22 cellular contexts compared by ENCODE assay signal in genomic region chr17:17564896-17565295, GRCh38. TPM values are rescaled to one million over a fixed set of nuclear protein-coding genes. Genes with fewer than 3 reads are reported as not detected.
A peak's percentile ranks its signal among the peaks of the same experiment; 100 is the strongest.
DNase-seq lines count a peak whose midpoint lies in the region; ATAC-seq and TF ChIP-seq lines count a peak whose summit lies in the region.
"Had no signal": no experiment of that assay in that cellular context is flagged by ENCODE, and none has a peak within 500 bp of the region (broad histone marks: within the 10 kb centered on the region; RNA-seq: fewer than 3 reads in every experiment).

No MANE protein-coding gene starts in this region.

- H4K20me1 ChIP-seq in hepatocyte (ENCODE audit: insufficient read depth, poor library complexity, severe bottlenecking), result no peaks in the 10 kb centered on the region

- DNase-seq in right atrium auricular region (ENCODE audit: low spot score) (no peak), left ventricle myocardium superior (no peak), endodermal cell (peak; percentile 82), upper lobe of right lung (no peak), esophagus squamous epithelium (lab: John Stamatoyannopoulos, UW) (no peak), hepatocyte (ENCODE audit: low spot score) (no peak)
- DNase-seq: activated CD4-positive, alpha-beta T cell treated with anti-CD3 and anti-CD28 coated beads, Interleukin-2, amount 50 U/mL, for 1 hour; BE2C; caudate nucleus; COR-L47; NCI-H1048; NCI-H1694 treated with DMSO at 0.1 percent for 48 hours; NCI-H526 treated with DMSO at 0.1 percent for 48 hours; occipital lobe; uterus had no signal

- H3K4me1 ChIP-seq in right atrium auricular region (peaks cover 0 to 69% of the 10 kb centered on the region in 2 donors), endodermal cell (ENCODE audit: control insufficient read depth, insufficient read depth, low read length) (no peaks in the 10 kb centered on the region), mucosa of rectum (ENCODE audit: control insufficient read depth in 2 of 2, insufficient read depth in 2 of 2, low read length in 2 of 2) (peaks cover 30 to 54% of the 10 kb centered on the region in 2 donors), upper lobe of right lung (peaks cover 37% of the 10 kb centered on the region), esophagus squamous epithelium (peaks cover 16 to 70% (median 46%) of the 10 kb centered on the region in 3 donors), hepatocyte (ENCODE audit: insufficient read depth) (peaks cover 14% of the 10 kb centered on the region)
- H3K4me1 ChIP-seq: uterus had no signal

- H3K9me3 ChIP-seq in right atrium auricular region (no peaks in the 10 kb centered on the region), endodermal cell (ENCODE audit: control insufficient read depth, low read length) (no peaks in the 10 kb centered on the region), mucosa of rectum (ENCODE audit: control insufficient read depth in 2 of 2, low read length in 2 of 2) (no peaks in the 10 kb centered on the region), upper lobe of right lung (no peaks in the 10 kb centered on the region), esophagus squamous epithelium (no peaks in the 10 kb centered on the region), hepatocyte (ENCODE audit: low read depth) (no peaks in the 10 kb centered on the region)
- H3K9me3 ChIP-seq: ascending aorta, BE2C, uterus had no signal

- H3K36me3 ChIP-seq in right atrium auricular region (no peaks in the 10 kb centered on the region), endodermal cell (ENCODE audit: control insufficient read depth, insufficient read depth, low read length) (no peaks in the 10 kb centered on the region), mucosa of rectum (ENCODE audit: control insufficient read depth in 2 of 2, insufficient read depth in 2 of 2, low read length in 2 of 2) (no peaks in the 10 kb centered on the region), upper lobe of right lung (no peaks in the 10 kb centered on the region), esophagus squamous epithelium (no peaks in the 10 kb centered on the region), hepatocyte (replicated peaks; ENCODE audit: insufficient read depth, low read depth) (no peaks in the 10 kb centered on the region)
- H3K36me3 ChIP-seq: ascending aorta, BE2C, uterus had no signal

- ATAC-seq in left ventricle myocardium superior, result no peak
- no peak for ATAC-seq in upper lobe of right lung
- no peak for ATAC-seq in GM21367 (IDR thresholded peaks at IDR 0.05; ENCODE audit: unreplicated experiment)
- ATAC-seq: activated naive CD4-positive, alpha-beta T cell treated with anti-CD3 and anti-CD28 coated beads, Interleukin-2, amount 50 U/mL, for 72 hours had no signal

- H3K4me3 ChIP-seq in right atrium auricular region, result no peak overlapping the region
- H3K4me3 ChIP-seq in endodermal cell (ENCODE audit: low read length), result no peak overlapping the region
- H3K4me3 ChIP-seq in mucosa of rectum (ENCODE audit: low read length in 2 of 2), result no peak overlapping the region
- no peak overlapping the region for H3K4me3 ChIP-seq in upper lobe of right lung
- H3K4me3 ChIP-seq in esophagus squamous epithelium, result no peak overlapping the region
- no peak overlapping the region for H3K4me3 ChIP-seq in hepatocyte
- H3K4me3 ChIP-seq: ascending aorta, smooth muscle cell, uterus had no signal

- no peaks in the 10 kb centered on the region for H3K27me3 ChIP-seq in right atrium auricular region
- H3K27me3 ChIP-seq in endodermal cell (ENCODE audit: control insufficient read depth, insufficient read depth, low read length, poor library complexity, severe bottlenecking), result no peaks in the 10 kb centered on the region
- H3K27me3 ChIP-seq in mucosa of rectum (ENCODE audit: control insufficient read depth in 2 of 2, insufficient read depth in 2 of 2, low read length in 2 of 2), result no peaks in the 10 kb centered on the region
- no peaks in the 10 kb centered on the region for H3K27me3 ChIP-seq in upper lobe of right lung
- H3K27me3 ChIP-seq in esophagus squamous epithelium, result no peaks in the 10 kb centered on the region
- no peaks in the 10 kb centered on the region for H3K27me3 ChIP-seq in hepatocyte
- H3K27me3 ChIP-seq: ascending aorta, BE2C, uterus had no signal

- no peak overlapping the region for H3K9ac ChIP-seq in endodermal cell (ENCODE audit: extremely low read depth, low read length, poor library complexity, severe bottlenecking)
- peak overlapping the region in 1 of 2 donors; percentile 19 for H3K9ac ChIP-seq in mucosa of rectum (ENCODE audit: low read depth in 1 of 2, low read length in 2 of 2)

- H3K4me1 Mint-ChIP-seq in endodermal cell, result peaks cover 3% of the 10 kb centered on the region

- intact Hi-C loops in left ventricle myocardium superior (cut with micrococcal nuclease), result no loop called here
- intact Hi-C loops in upper lobe of right lung (cut with DNase I), result no loop called here
- intact Hi-C loops in esophagus squamous epithelium (cut with DNase I), result no loop called here

- H3K27me3 Mint-ChIP-seq in endodermal cell (ENCODE audit: insufficient read depth), result no peaks in the 10 kb centered on the region

- no peaks in the 10 kb centered on the region for H3K9me3 Mint-ChIP-seq in endodermal cell
- H3K9me3 Mint-ChIP-seq: activated naive CD4-positive, alpha-beta T cell treated with anti-CD3 and anti-CD28 coated beads, Interleukin-2, amount 50 U/mL, for 72 hours; activated T-helper 1 cell treated with anti-CD3 and anti-CD28 coated beads, Interleukin-12 subunit alpha, Interleukin-12 subunit beta, Interleukin-2, Interleukin-4 antibody, amounts not matched to agents 30 ng/mL and 10 ng/mL and 1 ng/mL, durations not matched to agents 14 hours and 24 hours and 36 hours had no signal

- no peak overlapping the region for H2AFZ ChIP-seq in hepatocyte

- no peaks in the 10 kb centered on the region for H3K79me2 ChIP-seq in hepatocyte

- H3K9me2 ChIP-seq in hepatocyte (replicated peaks; ENCODE audit: insufficient read depth), result no peaks in the 10 kb centered on the region

- TF ChIP-seq CTCF in right atrium auricular region (IDR thresholded peaks at IDR 0.05) (no peak), endodermal cell (conservative IDR thresholded peaks at IDR 0.05) (no peak), upper lobe of right lung (IDR thresholded peaks at IDR 0.05) (no peak), esophagus squamous epithelium (IDR thresholded peaks at IDR 0.05) (no peak), hepatocyte (IDR thresholded peaks at IDR 0.05; ENCODE audit: poor library complexity) (no peak)

- no peak overlapping the region for H3K4me3 Mint-ChIP-seq in endodermal cell
- H3K4me3 Mint-ChIP-seq: activated T-helper 1 cell treated with anti-CD3 and anti-CD28 coated beads, Interleukin-12 subunit alpha, Interleukin-12 subunit beta, Interleukin-2, Interleukin-4 antibody, amounts not matched to agents 30 ng/mL and 10 ng/mL and 1 ng/mL, durations not matched to agents 14 hours and 24 hours and 36 hours had no signal

- no peak overlapping the region for H3K4me2 ChIP-seq in hepatocyte
- H3K4me2 ChIP-seq: smooth muscle cell had no signal

- no peak for TF ChIP-seq POLR2A in esophagus squamous epithelium (IDR thresholded peaks at IDR 0.05)

- peak overlapping the region; percentile 88 to 97 for H3K27ac ChIP-seq in right atrium auricular region
- H3K27ac ChIP-seq in endodermal cell (ENCODE audit: low read depth, low read length), result no peak overlapping the region
- peak overlapping the region; percentile 75 to 80 for H3K27ac ChIP-seq in mucosa of rectum (ENCODE audit: low read depth in 2 of 2, low read length in 2 of 2)
- H3K27ac ChIP-seq in upper lobe of right lung, result peak overlapping the region; percentile 20
- H3K27ac ChIP-seq in esophagus squamous epithelium, result no peak overlapping the region
- no peak overlapping the region for H3K27ac ChIP-seq in hepatocyte
- H3K27ac ChIP-seq: uterus, VCaP had no signal

- peak overlapping the region; percentile 18 for H3K27ac Mint-ChIP-seq in endodermal cell
- H3K27ac Mint-ChIP-seq: activated naive CD4-positive, alpha-beta T cell treated with anti-CD3 and anti-CD28 coated beads, Interleukin-2, amount 50 U/mL, for 72 hours; activated T-helper 1 cell treated with anti-CD3 and anti-CD28 coated beads, Interleukin-12 subunit alpha, Interleukin-12 subunit beta, Interleukin-2, Interleukin-4 antibody, amounts not matched to agents 30 ng/mL and 10 ng/mL and 1 ng/mL, durations not matched to agents 14 hours and 24 hours and 36 hours had no signal

- H3K36me3 Mint-ChIP-seq in endodermal cell (ENCODE audit: low read depth), result no peaks in the 10 kb centered on the region
- H3K36me3 Mint-ChIP-seq: activated naive CD4-positive, alpha-beta T cell treated with anti-CD3 and anti-CD28 coated beads, Interleukin-2, amount 50 U/mL, for 72 hours had no signal

- WGBS in endodermal cell (ENCODE audit: insufficient coverage in 1 of 2, insufficient read length in 1 of 2), 2 experiments, result 65 to 81% methylated on average over 2 to 5 of the region's 5 CpGs
- WGBS in esophagus squamous epithelium, 2 donors, result 90 to 94% methylated on average over 2 to 5 of the region's 5 CpGs
- 83% methylated on average over 5 of the region's 5 CpGs for WGBS in hepatocyte (ENCODE audit: low lambda C conversion rate, missing lambda C conversion rate)

RNA-seq across cellular contexts. Expression of gene PEMT, which starts 26.6 kb away (rescaled TPM):
- total RNA-seq in right atrium auricular region (10 to 100 TPM; 27.8 to 37.7 TPM), left ventricle myocardium superior (17.9 TPM), endodermal cell (10 to 100 TPM; 38.3 to 52.7 TPM), upper lobe of right lung (29.6 TPM), esophagus squamous epithelium (10 to 100 TPM; 24.6 to 32.2 (median 28.2) TPM), hepatocyte (50.1 and 58.6 TPM in 2 replicates)
- polyA plus RNA-seq in endodermal cell (2013, experiment 1 of 2), result 49.1 TPM
- 42.1 TPM for polyA plus RNA-seq in endodermal cell (2013, experiment 2 of 2)
- polyA plus RNA-seq in hepatocyte, result 70.4 and 78.9 TPM in 2 replicates

Comparison
In these comparisons a context has a peak if more than half of its experiments do, and no peak if none do; other contexts are left out.
1. H3K27ac ChIP-seq: peak in right atrium auricular region (2 of 2), mucosa of rectum (2 of 2) and upper lobe of right lung (single experiment); none in endodermal cell (single experiment), esophagus squamous epithelium (0 of 4) and hepatocyte (single experiment).